1 cellular context compared by ENCODE assay signal in the genomic region with DNA sequence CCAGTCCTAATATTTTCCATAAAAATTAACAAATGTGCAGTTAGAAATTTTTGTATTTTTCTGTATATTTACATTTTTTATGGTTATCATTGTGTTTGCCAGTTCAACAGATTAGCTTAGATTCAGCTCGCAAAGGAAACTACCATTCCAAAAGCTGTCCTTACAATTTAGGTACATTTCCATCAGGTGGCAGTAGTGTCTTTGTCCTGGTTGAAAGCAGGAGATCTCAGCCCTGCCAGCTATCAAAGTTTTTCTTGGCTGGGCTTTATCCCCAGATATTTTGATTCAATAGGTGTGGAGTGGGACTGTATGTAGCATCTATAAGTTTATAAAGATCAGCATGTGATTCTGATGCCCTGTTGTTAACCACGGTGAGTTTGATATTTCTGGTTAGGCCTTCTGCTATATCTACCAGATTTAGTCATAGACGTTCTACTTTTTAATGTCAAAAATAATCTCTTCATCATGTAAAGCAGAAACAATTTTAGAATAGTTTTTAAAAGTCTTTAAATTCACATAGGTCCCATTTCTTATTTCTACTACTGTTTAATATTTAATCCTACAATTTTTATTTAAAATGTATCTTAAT.
TF ChIP-seq lines count a peak whose summit lies in the region.

No MANE protein-coding gene starts in this region.

TF ChIP-seq in GM23338, 12 proteins besides CTCF, POLR2A, EP300 and RAD21 (continued from another document):
- TF ChIP-seq, protein P1, sequence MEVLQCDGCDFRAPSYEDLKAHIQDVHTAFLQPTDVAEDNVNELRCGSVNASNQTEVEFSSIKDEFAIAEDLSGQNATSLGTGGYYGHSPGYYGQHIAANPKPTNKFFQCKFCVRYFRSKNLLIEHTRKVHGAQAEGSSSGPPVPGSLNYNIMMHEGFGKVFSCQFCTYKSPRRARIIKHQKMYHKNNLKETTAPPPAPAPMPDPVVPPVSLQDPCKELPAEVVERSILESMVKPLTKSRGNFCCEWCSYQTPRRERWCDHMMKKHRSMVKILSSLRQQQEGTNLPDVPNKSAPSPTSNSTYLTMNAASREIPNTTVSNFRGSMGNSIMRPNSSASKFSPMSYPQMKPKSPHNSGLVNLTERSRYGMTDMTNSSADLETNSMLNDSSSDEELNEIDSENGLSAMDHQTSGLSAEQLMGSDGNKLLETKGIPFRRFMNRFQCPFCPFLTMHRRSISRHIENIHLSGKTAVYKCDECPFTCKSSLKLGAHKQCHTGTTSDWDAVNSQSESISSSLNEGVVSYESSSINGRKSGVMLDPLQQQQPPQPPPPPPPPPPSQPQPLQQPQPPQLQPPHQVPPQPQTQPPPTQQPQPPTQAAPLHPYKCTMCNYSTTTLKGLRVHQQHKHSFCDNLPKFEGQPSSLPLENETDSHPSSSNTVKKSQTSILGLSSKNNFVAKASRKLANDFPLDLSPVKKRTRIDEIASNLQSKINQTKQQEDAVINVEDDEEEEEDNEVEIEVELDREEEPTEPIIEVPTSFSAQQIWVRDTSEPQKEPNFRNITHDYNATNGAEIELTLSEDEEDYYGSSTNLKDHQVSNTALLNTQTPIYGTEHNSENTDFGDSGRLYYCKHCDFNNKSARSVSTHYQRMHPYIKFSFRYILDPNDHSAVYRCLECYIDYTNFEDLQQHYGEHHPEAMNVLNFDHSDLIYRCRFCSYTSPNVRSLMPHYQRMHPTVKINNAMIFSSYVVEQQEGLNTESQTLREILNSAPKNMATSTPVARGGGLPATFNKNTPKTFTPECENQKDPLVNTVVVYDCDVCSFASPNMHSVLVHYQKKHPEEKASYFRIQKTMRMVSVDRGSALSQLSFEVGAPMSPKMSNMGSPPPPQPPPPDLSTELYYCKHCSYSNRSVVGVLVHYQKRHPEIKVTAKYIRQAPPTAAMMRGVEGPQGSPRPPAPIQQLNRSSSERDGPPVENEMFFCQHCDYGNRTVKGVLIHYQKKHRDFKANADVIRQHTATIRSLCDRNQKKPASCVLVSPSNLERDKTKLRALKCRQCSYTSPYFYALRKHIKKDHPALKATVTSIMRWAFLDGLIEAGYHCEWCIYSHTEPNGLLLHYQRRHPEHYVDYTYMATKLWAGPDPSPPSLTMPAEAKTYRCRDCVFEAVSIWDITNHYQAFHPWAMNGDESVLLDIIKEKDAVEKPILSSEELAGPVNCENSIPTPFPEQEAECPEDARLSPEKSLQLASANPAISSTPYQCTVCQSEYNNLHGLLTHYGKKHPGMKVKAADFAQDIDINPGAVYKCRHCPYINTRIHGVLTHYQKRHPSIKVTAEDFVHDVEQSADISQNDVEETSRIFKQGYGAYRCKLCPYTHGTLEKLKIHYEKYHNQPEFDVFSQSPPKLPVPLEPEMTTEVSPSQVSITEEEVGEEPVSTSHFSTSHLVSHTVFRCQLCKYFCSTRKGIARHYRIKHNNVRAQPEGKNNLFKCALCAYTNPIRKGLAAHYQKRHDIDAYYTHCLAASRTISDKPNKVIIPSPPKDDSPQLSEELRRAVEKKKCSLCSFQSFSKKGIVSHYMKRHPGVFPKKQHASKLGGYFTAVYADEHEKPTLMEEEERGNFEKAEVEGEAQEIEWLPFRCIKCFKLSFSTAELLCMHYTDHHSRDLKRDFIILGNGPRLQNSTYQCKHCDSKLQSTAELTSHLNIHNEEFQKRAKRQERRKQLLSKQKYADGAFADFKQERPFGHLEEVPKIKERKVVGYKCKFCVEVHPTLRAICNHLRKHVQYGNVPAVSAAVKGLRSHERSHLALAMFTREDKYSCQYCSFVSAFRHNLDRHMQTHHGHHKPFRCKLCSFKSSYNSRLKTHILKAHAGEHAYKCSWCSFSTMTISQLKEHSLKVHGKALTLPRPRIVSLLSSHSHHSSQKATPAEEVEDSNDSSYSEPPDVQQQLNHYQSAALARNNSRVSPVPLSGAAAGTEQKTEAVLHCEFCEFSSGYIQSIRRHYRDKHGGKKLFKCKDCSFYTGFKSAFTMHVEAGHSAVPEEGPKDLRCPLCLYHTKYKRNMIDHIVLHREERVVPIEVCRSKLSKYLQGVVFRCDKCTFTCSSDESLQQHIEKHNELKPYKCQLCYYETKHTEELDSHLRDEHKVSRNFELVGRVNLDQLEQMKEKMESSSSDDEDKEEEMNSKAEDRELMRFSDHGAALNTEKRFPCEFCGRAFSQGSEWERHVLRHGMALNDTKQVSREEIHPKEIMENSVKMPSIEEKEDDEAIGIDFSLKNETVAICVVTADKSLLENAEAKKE (CRISPR knock-in tag; IDR thresholded peaks at IDR 0.05) = no peak
- TF ChIP-seq JUNB (IDR thresholded peaks at IDR 0.05; ENCODE audit: unreplicated experiment) = no peak
- no peak for TF ChIP-seq EZH2phosphoT487 (IDR thresholded peaks at IDR 0.05; ENCODE audit: unreplicated experiment)
